Comparison of ENCODE assay signal across 13 cellular contexts in the genomic region with DNA sequence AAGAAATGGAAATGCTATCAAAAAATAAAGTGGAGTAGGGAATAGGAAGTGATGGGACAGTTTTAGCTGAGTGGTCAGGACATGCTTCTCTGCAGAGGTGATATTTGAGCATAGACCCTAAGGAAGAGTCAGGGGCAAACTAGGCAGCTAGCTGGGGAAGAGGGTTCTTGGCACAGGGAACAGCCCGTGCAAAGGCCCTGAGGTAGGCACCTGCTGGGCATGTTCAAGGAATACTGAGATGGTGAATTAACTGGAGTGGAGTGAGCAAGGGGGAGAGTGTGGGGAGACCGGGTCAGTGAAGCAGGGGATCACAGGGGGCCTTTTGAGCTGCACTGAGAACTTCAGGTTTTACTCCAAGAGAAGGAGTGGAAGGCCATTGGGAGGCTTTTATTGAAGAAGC. TPM values are rescaled to one million over a fixed set of nuclear protein-coding genes. Genes with fewer than 3 reads are reported as not detected.
DNase-seq lines count a peak whose midpoint lies in the region; ATAC-seq and TF ChIP-seq lines count a peak whose summit lies in the region.
"Had no signal": no experiment of that assay in that cellular context is flagged by ENCODE, and none has a peak within 500 bp of the region (broad histone marks: within the 10 kb centered on the region; RNA-seq: fewer than 3 reads in every experiment).

No MANE protein-coding gene starts in this region.

- H3K4me1 ChIP-seq in HEK293 (ENCODE audit: control insufficient read depth, insufficient read depth, low read length): peaks cover 10% of the 10 kb centered on the region
- peaks cover 88 to 93% of the 10 kb centered on the region in 2 experiments for H3K4me1 ChIP-seq in neutrophil (ENCODE audit: control insufficient read depth in 1 of 2, insufficient read depth in 1 of 2, low read depth in 1 of 2, low read length in 1 of 2)
- H3K4me1 ChIP-seq: HAP-1 had no signal

- no peak for ATAC-seq in stimulated activated naive B cell treated with anti-CD40 and anti-IgM and Interleukin-4, amounts not matched to agents 10 μg/mL and 1 μg/mL and 100 μg/mL, for 72 hours (replicated peaks)
- ATAC-seq: CD8-positive, alpha-beta T cell had no signal

- peaks cover 34 to 55% of the 10 kb centered on the region in 2 donors for H3K4me1 Mint-ChIP-seq in stimulated activated naive B cell treated with anti-CD40 and anti-IgM and Interleukin-4, amounts not matched to agents 10 μg/mL and 1 μg/mL and 100 μg/mL, for 72 hours

- peak overlapping the region; percentile 33 for H3K27ac Mint-ChIP-seq in stimulated activated naive B cell treated with anti-CD40 and anti-IgM and Interleukin-4, amounts not matched to agents 10 μg/mL and 1 μg/mL and 100 μg/mL, for 72 hours
- H3K27ac Mint-ChIP-seq: CD8-positive, alpha-beta T cell had no signal

- POLR2A ChIA-PET in HEK293 (lab: Yijun Ruan, JAX): interaction anchor here (1.6 to 3.6 kb wide), 2 partner anchors 9 to 88 kb away, joined by 3 to 10 read pairs; no protein-coding TSS in a partner anchor

- DNase-seq in dorsolateral prefrontal cortex (no peak), Kasumi-1 (lab: John Stamatoyannopoulos, UW) (no peak), NCI-H1436 treated with DMSO at 0.1 percent for 48 hours (lab: John Stamatoyannopoulos, UW) (no peak), HT-29 (ENCODE audit: low spot score) (no peak), NCI-H1092 treated with DMSO at 0.1 percent for 48 hours (lab: John Stamatoyannopoulos, UW) (no peak)
- DNase-seq in stimulated activated naive B cell treated with anti-CD40 and anti-IgM and Interleukin-4, amounts not matched to agents 10 μg/mL and 1 μg/mL and 100 μg/mL, for 72 hours: no peak
- DNase-seq: AML-193; Calu3; CD8-positive, alpha-beta T cell; DMS 273 treated with DMSO at 0.1 percent for 48 hours had no signal

- H3K9me3 ChIP-seq in HEK293 (ENCODE audit: control insufficient read depth, insufficient read depth, low read depth, low read length) (no peaks in the 10 kb centered on the region), neutrophil (no peaks in the 10 kb centered on the region)
- H3K9me3 ChIP-seq: HAP-1 had no signal

- no peaks in the 10 kb centered on the region for H3K27me3 ChIP-seq in dorsolateral prefrontal cortex
- no peaks in the 10 kb centered on the region for H3K27me3 ChIP-seq in neutrophil

- H3K4me3 ChIP-seq in HEK293 (ENCODE audit: low read depth, low read length) (no peak overlapping the region), dorsolateral prefrontal cortex (no peak overlapping the region), neutrophil (ENCODE audit: low read depth in 1 of 2, low read length in 1 of 2) (no peak overlapping the region)
- H3K4me3 ChIP-seq: HAP-1 had no signal

- H3K27ac ChIP-seq in HEK293 (ENCODE audit: extremely low read depth, low read depth, low read length) (no peak overlapping the region), dorsolateral prefrontal cortex (peak overlapping the region in 36 of 59 donors; percentile 1 to 100 (median 39)), neutrophil (peak overlapping the region; percentile 100)

- TF ChIP-seq CTCF in HEK293 (tag by site-specific recombination; IDR thresholded peaks at IDR 0.05): no peak
- no peak for TF ChIP-seq CTCF in dorsolateral prefrontal cortex (IDR thresholded peaks at IDR 0.05 in 54 of 56, conservative IDR thresholded peaks at IDR 0.05 in 2 of 56; ENCODE audit: low read depth in 1 of 56, partially characterized antibody in 56 of 56)
- no peak for TF ChIP-seq CTCF in neutrophil (IDR thresholded peaks at IDR 0.05)

- no peaks in the 10 kb centered on the region for H3K36me3 ChIP-seq in HEK293 (ENCODE audit: control insufficient read depth in 2 of 2, insufficient read depth in 1 of 2, low read length in 2 of 2)
- peaks cover 27% of the 10 kb centered on the region for H3K36me3 ChIP-seq in neutrophil
- H3K36me3 ChIP-seq: HAP-1 had no signal

- no peaks in the 10 kb centered on the region for H3K9me3 Mint-ChIP-seq in stimulated activated naive B cell treated with anti-CD40 and anti-IgM and Interleukin-4, amounts not matched to agents 10 μg/mL and 1 μg/mL and 100 μg/mL, for 72 hours
- H3K9me3 Mint-ChIP-seq: CD8-positive, alpha-beta T cell had no signal

- intact Hi-C loops in dorsolateral prefrontal cortex (cut with DNase I): no loop called here

- H3K4me3 Mint-ChIP-seq in stimulated activated naive B cell treated with anti-CD40 and anti-IgM and Interleukin-4, amounts not matched to agents 10 μg/mL and 1 μg/mL and 100 μg/mL, for 72 hours: no peak overlapping the region
- H3K4me3 Mint-ChIP-seq: CD8-positive, alpha-beta T cell had no signal

- H3K36me3 Mint-ChIP-seq in stimulated activated naive B cell treated with anti-CD40 and anti-IgM and Interleukin-4, amounts not matched to agents 10 μg/mL and 1 μg/mL and 100 μg/mL, for 72 hours: peaks cover 27 to 47% of the 10 kb centered on the region in 2 donors
- H3K36me3 Mint-ChIP-seq: CD8-positive, alpha-beta T cell had no signal

- CTCF ChIA-PET in HEK293 (lab: Yijun Ruan, JAX): interaction anchor here (0.6 to 1.5 kb wide), 2 partner anchors 12 to 1388 kb away, joined by 3 to 4 read pairs; no protein-coding TSS in a partner anchor

- H3K27me3 Mint-ChIP-seq in stimulated activated naive B cell treated with anti-CD40 and anti-IgM and Interleukin-4, amounts not matched to agents 10 μg/mL and 1 μg/mL and 100 μg/mL, for 72 hours: peaks cover 13 to 20% of the 10 kb centered on the region in 2 donors

TF ChIP-seq in HEK293, 187 proteins besides CTCF, POLR2A, EP300 and RAD21:
- TF ChIP-seq ZNF514 (tag by site-specific recombination; IDR thresholded peaks at IDR 0.05) (no peak), ZNF623 (tag by site-specific recombination; IDR thresholded peaks at IDR 0.05) (peak; percentile 94), ZNF10 (tag by site-specific recombination; IDR thresholded peaks at IDR 0.05) (no peak), ZNF664 (tag by site-specific recombination; IDR thresholded peaks at IDR 0.05) (no peak)

RNA-seq across cellular contexts. Expression of a gene that starts 7.5 kb away (rescaled TPM):
- 100 to 1,000 TPM; 164 to 389 (median 265) TPM for total RNA-seq in dorsolateral prefrontal cortex
- 0.13 and 0.53 TPM in 2 replicates for total RNA-seq in HT-29 (2014; rRNA removed; shearing (Covaris generic))
- total RNA-seq: CD8-positive, alpha-beta T cell had no signal

Comparison
In these comparisons a context has a peak if more than half of its experiments do, and no peak if none do; other contexts are left out.
1. RNA of a gene that starts 7.5 kb away (total RNA-seq): 164 to 389 TPM in dorsolateral prefrontal cortex; 0.13 to 0.53 TPM in HT-29; every median in the first group is over 100 times any median in the second.